In genomic region chr10:59922907-59923306, GRCh38 we compare ENCODE assay signal across 7 cellular contexts.
"Had no signal": no experiment of that assay in that cellular context is flagged by ENCODE, and none has a peak within 500 bp of the region (broad histone marks: within the 10 kb centered on the region; RNA-seq: fewer than 3 reads in every experiment).

No MANE protein-coding gene starts in this region.

- FAIRE-seq: GM12878, GM12891, GM12892, GM18507, GM19239 had no signal

- DNase-seq: GDM1, GF-D8 had no signal

- H3K4me3 ChIP-seq: GM12878 had no signal

- ATAC-seq: GM12878 had no signal
